ENCODE assay signal across 22 cellular contexts in genomic region chr2:139917723-139918384, GRCh38.
"Had no signal": no experiment of that assay in that cellular context is flagged by ENCODE, and none has a peak within 500 bp of the region (broad histone marks: within the 10 kb centered on the region; RNA-seq: fewer than 3 reads in every experiment).

No MANE protein-coding gene starts in this region.

- H3K36me3 ChIP-seq: gastroesophageal sphincter, sigmoid colon, thoracic aorta, upper lobe of left lung, WERI-Rb-1 had no signal

- H3K9me3 ChIP-seq: body of pancreas, thoracic aorta had no signal

- H3K4me1 ChIP-seq: body of pancreas, gastroesophageal sphincter, sigmoid colon, upper lobe of left lung had no signal

- H3K27ac ChIP-seq: body of pancreas, gastroesophageal sphincter, sigmoid colon, thoracic aorta, upper lobe of left lung, WERI-Rb-1 had no signal

- H3K27me3 ChIP-seq: body of pancreas, gastroesophageal sphincter, sigmoid colon, upper lobe of left lung had no signal

- H3K4me2 ChIP-seq: smooth muscle cell had no signal

- ATAC-seq: body of pancreas; esophagus mucosa; gastroesophageal sphincter; natural killer cell treated with Interleukin-12 subunit alpha and Interleukin-12 subunit beta and Interleukin-15 and Interleukin-18, amount 100 ng/mL, for 72 hours had no signal

- DNase-seq: activated CD4-positive, CD25-positive, alpha-beta regulatory T cell treated with anti-CD3 and anti-CD28 coated beads, Interleukin-2, amount 50 U/mL, for 72 hours; activated CD8-positive, alpha-beta memory T cell treated with anti-CD3 and anti-CD28 coated beads for 24 hours; activated CD8-positive, alpha-beta memory T cell treated with anti-CD3 and anti-CD28 coated beads, Interleukin-2, amount 50 U/mL, for 4 hours; activated naive CD4-positive, alpha-beta T cell treated with Interleukin-2 at 50 U/mL for 16 hours; activated naive CD8-positive, alpha-beta T cell treated with anti-CD3 and anti-CD28 coated beads for 36 hours; activated T-cell treated with anti-CD3 and anti-CD28 coated beads, Interleukin-2, amount 50 U/mL, for 24 hours; body of pancreas; dermis blood vessel endothelial cell; effector memory CD4-positive, alpha-beta T cell; hypothalamus; midbrain; sigmoid colon; stimulated activated CD4-positive, alpha-beta T cell treated with anti-CD3 and anti-CD28 coated beads, Interleukin-4, amount 100 ng/mL, for 1 hour; stimulated activated naive CD4-positive, alpha-beta T cell treated with Interleukin-2 at 50 U/mL for 16 hours; T-helper 1 cell; WERI-Rb-1 had no signal

- H3K4me3 ChIP-seq: body of pancreas, gastroesophageal sphincter, sigmoid colon, smooth muscle cell, thoracic aorta, upper lobe of left lung had no signal
